ENCODE assay signal across 8 cellular contexts in the genomic region with DNA sequence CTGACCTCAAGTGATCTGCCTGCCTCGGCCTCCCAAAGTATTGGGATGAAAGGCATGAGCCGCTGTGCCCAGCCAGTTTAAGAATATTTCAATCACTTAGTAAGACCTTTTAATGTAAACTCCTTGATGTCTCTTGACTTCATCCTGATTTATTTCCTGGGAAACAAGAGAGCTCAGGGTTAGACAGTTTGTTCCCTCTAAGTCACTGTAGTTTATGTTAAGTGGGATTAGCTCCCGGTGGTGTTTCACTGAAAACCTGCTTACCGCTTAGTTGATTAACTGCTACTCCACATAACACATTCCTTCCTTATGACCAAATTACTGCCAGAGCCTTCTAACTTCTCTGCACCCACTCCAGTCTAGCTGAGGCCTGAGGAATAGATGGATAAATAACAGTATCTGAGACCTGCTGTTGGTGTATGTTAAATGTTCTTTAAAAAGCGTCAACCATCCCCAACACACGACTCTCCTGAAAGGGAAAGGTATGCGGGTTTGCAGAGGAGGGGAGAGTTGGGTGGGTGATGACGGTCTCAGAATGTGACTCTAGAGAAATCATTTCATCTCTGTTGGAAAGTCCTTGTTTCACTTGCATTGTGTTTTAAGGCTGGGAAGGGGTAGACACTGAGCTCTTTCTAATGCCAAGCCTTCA. TPM values are rescaled to one million over a fixed set of nuclear protein-coding genes. Genes with fewer than 3 reads are reported as not detected.
DNase-seq lines count a peak whose midpoint lies in the region; ATAC-seq and TF ChIP-seq lines count a peak whose summit lies in the region.

No MANE protein-coding gene starts in this region.

- H3K9me3 ChIP-seq in GM23248 (ENCODE audit: low read depth): no peaks in the 10 kb centered on the region
- no peaks in the 10 kb centered on the region for H3K9me3 ChIP-seq in gastroesophageal sphincter

- H4K20me1 ChIP-seq in GM23248 (ENCODE audit: insufficient read depth): no peaks in the 10 kb centered on the region

- H3K27me3 ChIP-seq in GM23248 (replicated peaks; ENCODE audit: insufficient read depth) (no peaks in the 10 kb centered on the region), gastroesophageal sphincter (no peaks in the 10 kb centered on the region)

- peak; percentile 70 for ATAC-seq in SK-N-SH treated with all-trans-retinoic acid at 6 μM for 48 hours
- ATAC-seq in gastroesophageal sphincter: peak; percentile 93
- ATAC-seq in HG03196 (IDR thresholded peaks at IDR 0.05; ENCODE audit: unreplicated experiment): no peak

- no peak for TF ChIP-seq POLR2A in gastroesophageal sphincter (IDR thresholded peaks at IDR 0.05)

- TF ChIP-seq EP300 in gastroesophageal sphincter (IDR thresholded peaks at IDR 0.05): peak; percentile 71

- no peak for TF ChIP-seq CTCF in gastroesophageal sphincter (IDR thresholded peaks at IDR 0.05)

- H3K9me2 ChIP-seq in GM23248 (ENCODE audit: insufficient read depth): no peaks in the 10 kb centered on the region

- peaks cover 100% of the 10 kb centered on the region for H3K79me2 ChIP-seq in GM23248 (ENCODE audit: insufficient read depth)

- no peak overlapping the region for H2AFZ ChIP-seq in GM23248

- H3K36me3 ChIP-seq in GM23248 (ENCODE audit: low read depth) (0 out of 2 replicates have a peak, but pooled peaks cover 2% of the 10 kb centered on the region), gastroesophageal sphincter (peaks cover 0 to under 1% of the 10 kb centered on the region in 2 donors)

- H3F3A ChIP-seq in GM23248 (ENCODE audit: insufficient read depth): peaks cover 93% of the 10 kb centered on the region

- 45 to 46% methylated on average over 8 of the region's 8 CpGs for WGBS in GM23248 (ENCODE audit: low coverage in 1 of 2, low lambda C conversion rate in 2 of 2, missing lambda C conversion rate in 2 of 2), 2 experiments
- WGBS in gastroesophageal sphincter (ENCODE audit: low coverage in 1 of 2), 2 donors: 21 to 25% methylated on average over 6 to 8 of the region's 8 CpGs

- in situ Hi-C loops in GM23248 (cut with MboI): no loop called here

- H3K27ac ChIP-seq in GM23248: peak overlapping the region; percentile 86
- peak overlapping the region; percentile 84 to 94 (median 85) for H3K27ac ChIP-seq in gastroesophageal sphincter

- 0 out of 2 replicates have a peak overlapping the region, but pooled peaks have one; percentile 4 for H3K4me3 ChIP-seq in GM23248
- H3K4me3 ChIP-seq in gastroesophageal sphincter: no peak overlapping the region
- no peak overlapping the region for H3K4me3 ChIP-seq in skeletal muscle cell (ENCODE audit: low read depth, low read length)

- peak overlapping the region; percentile 32 for H3K4me2 ChIP-seq in GM23248 (ENCODE audit: unreplicated experiment)

- H3K9ac ChIP-seq in GM23248: peak overlapping the region; percentile 71

- H3K4me1 ChIP-seq in GM23248 (ENCODE audit: insufficient read depth) (peaks cover 49% of the 10 kb centered on the region), gastroesophageal sphincter (peaks cover 34 to 83% (median 34%) of the 10 kb centered on the region in 3 donors)

- DNase-seq in GM23248: peak; percentile 77
- peak; percentile 72 for DNase-seq in skeletal muscle cell (ENCODE audit: low read depth)
- no peak for DNase-seq in cerebellar cortex (ENCODE audit: low spot score)
- DNase-seq in NCI-H187 treated with DMSO at 0.1 percent for 48 hours (lab: John Stamatoyannopoulos, UW): no peak
- DNase-seq in UCSD-AML1 (lab: John Stamatoyannopoulos, UW; ENCODE audit: unreplicated experiment): no peak

TF ChIP-seq in SK-N-SH treated with all-trans-retinoic acid at 6 μM for 48 hours, 23 proteins besides CTCF, POLR2A, EP300 and RAD21:
- TF ChIP-seq ZFP3 (CRISPR knock-in tag; IDR thresholded peaks at IDR 0.05): no peak
- TF ChIP-seq ISL1 (CRISPR knock-in tag; IDR thresholded peaks at IDR 0.05): no peak
- TF ChIP-seq PPARA (CRISPR knock-in tag; IDR thresholded peaks at IDR 0.05; ENCODE audit: borderline replicate concordance): no peak
- TF ChIP-seq ARNTL (CRISPR knock-in tag; IDR thresholded peaks at IDR 0.05; ENCODE audit: borderline replicate concordance, low read depth): no peak
- no peak for TF ChIP-seq ZNF70 (CRISPR knock-in tag; IDR thresholded peaks at IDR 0.05)
- TF ChIP-seq TCF4 (CRISPR knock-in tag; IDR thresholded peaks at IDR 0.05; ENCODE audit: borderline replicate concordance): no peak
- TF ChIP-seq BACH2 (CRISPR knock-in tag; IDR thresholded peaks at IDR 0.05; ENCODE audit: borderline replicate concordance): no peak
- TF ChIP-seq, protein P1, sequence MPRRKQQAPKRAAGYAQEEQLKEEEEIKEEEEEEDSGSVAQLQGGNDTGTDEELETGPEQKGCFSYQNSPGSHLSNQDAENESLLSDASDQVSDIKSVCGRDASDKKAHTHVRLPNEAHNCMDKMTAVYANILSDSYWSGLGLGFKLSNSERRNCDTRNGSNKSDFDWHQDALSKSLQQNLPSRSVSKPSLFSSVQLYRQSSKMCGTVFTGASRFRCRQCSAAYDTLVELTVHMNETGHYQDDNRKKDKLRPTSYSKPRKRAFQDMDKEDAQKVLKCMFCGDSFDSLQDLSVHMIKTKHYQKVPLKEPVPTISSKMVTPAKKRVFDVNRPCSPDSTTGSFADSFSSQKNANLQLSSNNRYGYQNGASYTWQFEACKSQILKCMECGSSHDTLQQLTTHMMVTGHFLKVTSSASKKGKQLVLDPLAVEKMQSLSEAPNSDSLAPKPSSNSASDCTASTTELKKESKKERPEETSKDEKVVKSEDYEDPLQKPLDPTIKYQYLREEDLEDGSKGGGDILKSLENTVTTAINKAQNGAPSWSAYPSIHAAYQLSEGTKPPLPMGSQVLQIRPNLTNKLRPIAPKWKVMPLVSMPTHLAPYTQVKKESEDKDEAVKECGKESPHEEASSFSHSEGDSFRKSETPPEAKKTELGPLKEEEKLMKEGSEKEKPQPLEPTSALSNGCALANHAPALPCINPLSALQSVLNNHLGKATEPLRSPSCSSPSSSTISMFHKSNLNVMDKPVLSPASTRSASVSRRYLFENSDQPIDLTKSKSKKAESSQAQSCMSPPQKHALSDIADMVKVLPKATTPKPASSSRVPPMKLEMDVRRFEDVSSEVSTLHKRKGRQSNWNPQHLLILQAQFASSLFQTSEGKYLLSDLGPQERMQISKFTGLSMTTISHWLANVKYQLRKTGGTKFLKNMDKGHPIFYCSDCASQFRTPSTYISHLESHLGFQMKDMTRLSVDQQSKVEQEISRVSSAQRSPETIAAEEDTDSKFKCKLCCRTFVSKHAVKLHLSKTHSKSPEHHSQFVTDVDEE (CRISPR knock-in tag; IDR thresholded peaks at IDR 0.05): no peak
- TF ChIP-seq ZNF565 (CRISPR knock-in tag; conservative IDR thresholded peaks at IDR 0.05; ENCODE audit: low read depth): no peak
- no peak for TF ChIP-seq ESRRG (CRISPR knock-in tag; IDR thresholded peaks at IDR 0.05)
- no peak for TF ChIP-seq OSR1 (CRISPR knock-in tag; IDR thresholded peaks at IDR 0.05)
- TF ChIP-seq ZFP30 (CRISPR knock-in tag; IDR thresholded peaks at IDR 0.05): no peak
- TF ChIP-seq, protein P2, sequence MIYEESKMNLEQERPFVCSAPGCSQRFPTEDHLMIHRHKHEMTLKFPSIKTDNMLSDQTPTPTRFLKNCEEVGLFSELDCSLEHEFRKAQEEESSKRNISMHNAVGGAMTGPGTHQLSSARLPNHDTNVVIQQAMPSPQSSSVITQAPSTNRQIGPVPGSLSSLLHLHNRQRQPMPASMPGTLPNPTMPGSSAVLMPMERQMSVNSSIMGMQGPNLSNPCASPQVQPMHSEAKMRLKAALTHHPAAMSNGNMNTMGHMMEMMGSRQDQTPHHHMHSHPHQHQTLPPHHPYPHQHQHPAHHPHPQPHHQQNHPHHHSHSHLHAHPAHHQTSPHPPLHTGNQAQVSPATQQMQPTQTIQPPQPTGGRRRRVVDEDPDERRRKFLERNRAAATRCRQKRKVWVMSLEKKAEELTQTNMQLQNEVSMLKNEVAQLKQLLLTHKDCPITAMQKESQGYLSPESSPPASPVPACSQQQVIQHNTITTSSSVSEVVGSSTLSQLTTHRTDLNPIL (CRISPR knock-in tag; IDR thresholded peaks at IDR 0.05; ENCODE audit: low read depth): no peak
TF ChIP-seq in SK-N-SH treated with all-trans-retinoic acid at 6 μM for 48 hours: peak in this region for 0.

RNA-seq across cellular contexts. Expression of a gene that starts 48.7 kb away (rescaled TPM):
- 43.7 and 67.9 TPM in 2 replicates for total RNA-seq in GM23248 (2014; rRNA removed; shearing (Covaris generic))
- polyA plus RNA-seq in GM23248 (2016; fragmentation: Nextera tagmentation; extraction: Ambion mirVana): 49.7 and 53.7 TPM in 2 replicates
- total RNA-seq in gastroesophageal sphincter: 10 to 100 TPM; 33.1 to 59.1 (median 43.3) TPM

Comparison
In these comparisons a context has a peak if more than half of its experiments do, and no peak if none do; other contexts are left out.
1. DNase-seq: peak in GM23248 (single experiment) and skeletal muscle cell (single experiment); none in cerebellar cortex (single experiment), NCI-H187 treated with DMSO at 0.1 percent for 48 hours (single experiment) and UCSD-AML1 (single experiment).